32 cellular contexts compared by ENCODE assay signal in genomic region chr3:134952372-134952771, GRCh38.
"Had no signal": no experiment of that assay in that cellular context is flagged by ENCODE, and none has a peak within 500 bp of the region (broad histone marks: within the 10 kb centered on the region; RNA-seq: fewer than 3 reads in every experiment).

No MANE protein-coding gene starts in this region.

- ATAC-seq: activated CD4-positive, alpha-beta T cell treated with anti-CD3 and anti-CD28 coated beads for 36 hours; activated CD8-positive, alpha-beta memory T cell treated with anti-CD3 and anti-CD28 coated beads, Interleukin-2, amount 10 ng/mL, durations not matched to agents 7 days and 5 days; activated CD8-positive, alpha-beta T cell treated with anti-CD3 and anti-CD28 coated beads, Interleukin-2, amount 10 ng/mL, durations not matched to agents 7 days and 5 days had no signal

- H3K9me3 ChIP-seq: ascending aorta had no signal

- H3K27ac Mint-ChIP-seq: activated B cell treated with CpG ODN at 0.5 μM for 24 hours; activated CD4-positive, alpha-beta memory T cell treated with anti-CD3 and anti-CD28 coated beads, Interleukin-2, amount 10 ng/mL, durations not matched to agents 7 days and 5 days; activated CD4-positive, alpha-beta T cell treated with anti-CD3 and anti-CD28 coated beads for 36 hours; activated CD4-positive, alpha-beta T cell treated with anti-CD3 and anti-CD28 coated beads, Interleukin-2, amount 10 ng/mL, durations not matched to agents 7 days and 5 days; activated CD8-positive, alpha-beta memory T cell treated with anti-CD3 and anti-CD28 coated beads, Interleukin-2, amount 10 ng/mL, durations not matched to agents 7 days and 5 days; activated CD8-positive, alpha-beta T cell treated with anti-CD3 and anti-CD28 coated beads, Interleukin-2, amount 10 ng/mL, durations not matched to agents 7 days and 5 days; activated naive CD4-positive, alpha-beta T cell treated with anti-CD3 and anti-CD28 coated beads, Interleukin-2, amount 10 ng/mL, durations not matched to agents 7 days and 5 days; activated naive CD4-positive, alpha-beta T cell treated with anti-CD3 and anti-CD28 coated beads, Interleukin-2, amount 50 U/mL, for 24 hours; activated naive CD8-positive, alpha-beta T cell treated with anti-CD3 and anti-CD28 coated beads for 36 hours; activated T-cell treated with anti-CD3 and anti-CD28 coated beads, Interleukin-2, amount 50 U/mL, for 24 hours; activated T-helper 2 cell treated with anti-CD3 and anti-CD28 coated beads, Interferon-gamma antibody, Interleukin-2, Interleukin-4, amounts not matched to agents 10 μg/mL and 5 μg/mL and 100 μg/mL, durations not matched to agents 14 hours and 24 hours and 36 hours; T-helper 1 cell treated with Interleukin-12 subunit alpha and Interleukin-12 subunit beta and Interleukin-4 antibody, amounts not matched to agents 30 μg/mL and 1 μg/mL, for 36 hours; T-helper 2 cell treated with Interferon-gamma antibody and Interleukin-4, amounts not matched to agents 5 μg/mL and 100 μg/mL, for 36 hours had no signal

- H3K27ac ChIP-seq: adrenal gland, ascending aorta, cardiac muscle cell, VCaP had no signal

- DNase-seq: activated B cell treated with CpG ODN at 0.5 μM for 24 hours; activated CD4-positive, alpha-beta memory T cell treated with anti-CD3 and anti-CD28 coated beads, Interleukin-2, amount 10 ng/mL, durations not matched to agents 7 days and 5 days; activated CD4-positive, alpha-beta T cell treated with anti-CD3 and anti-CD28 coated beads for 36 hours; activated CD4-positive, alpha-beta T cell treated with anti-CD3 and anti-CD28 coated beads for 48 hours; activated CD4-positive, alpha-beta T cell treated with anti-CD3 and anti-CD28 coated beads, Interleukin-2, amount 10 ng/mL, durations not matched to agents 7 days and 5 days; activated CD4-positive, alpha-beta T cell treated with anti-CD3 and anti-CD28 coated beads, Interleukin-2, amount 50 U/mL, for 48 hours; activated CD4-positive, CD25-positive, alpha-beta regulatory T cell treated with anti-CD3 and anti-CD28 coated beads, Interleukin-2, amount 50 U/mL, for 72 hours; activated CD8-positive, alpha-beta memory T cell treated with anti-CD3 and anti-CD28 coated beads for 24 hours; activated CD8-positive, alpha-beta memory T cell treated with anti-CD3 and anti-CD28 coated beads, Interleukin-2, amount 10 ng/mL, durations not matched to agents 7 days and 5 days; activated CD8-positive, alpha-beta memory T cell treated with anti-CD3 and anti-CD28 coated beads, Interleukin-2, amount 50 U/mL, for 48 hours; activated CD8-positive, alpha-beta T cell treated with anti-CD3 and anti-CD28 coated beads, Interleukin-2, amount 10 ng/mL, durations not matched to agents 7 days and 5 days; activated effector memory CD4-positive, alpha-beta T cell treated with Interleukin-2 at 50 U/mL for 16 hours; activated gamma-delta T cell; activated naive CD4-positive, alpha-beta T cell treated with anti-CD3 and anti-CD28 coated beads, Interleukin-2, amount 10 ng/mL, durations not matched to agents 7 days and 5 days; activated naive CD4-positive, alpha-beta T cell treated with Interleukin-2 at 50 U/mL for 16 hours; activated naive CD8-positive, alpha-beta T cell treated with anti-CD3 and anti-CD28 coated beads for 36 hours; activated T-cell treated with anti-CD3 and anti-CD28 coated beads, Interleukin-2, amount 50 U/mL, for 24 hours; activated T-cell treated with anti-CD3 and anti-CD28 coated beads, Interleukin-2, amount 50 U/mL, for 48 hours; adrenal gland; amniotic stem cell; cerebellar nuclear complex; T-helper 1 cell; T-helper 2 cell; T-helper 9 cell had no signal

- H3K27me3 ChIP-seq: adrenal gland, ascending aorta, cardiac muscle cell had no signal

- H3K36me3 Mint-ChIP-seq: activated CD8-positive, alpha-beta memory T cell treated with anti-CD3 and anti-CD28 coated beads, Interleukin-2, amount 10 ng/mL, durations not matched to agents 7 days and 5 days; activated naive CD4-positive, alpha-beta T cell treated with anti-CD3 and anti-CD28 coated beads, Interleukin-2, amount 10 ng/mL, durations not matched to agents 7 days and 5 days; activated naive CD4-positive, alpha-beta T cell treated with anti-CD3 and anti-CD28 coated beads, Interleukin-2, amount 50 U/mL, for 24 hours; activated naive CD8-positive, alpha-beta T cell treated with anti-CD3 and anti-CD28 coated beads for 36 hours had no signal

- H3K9me3 Mint-ChIP-seq: activated CD4-positive, alpha-beta memory T cell treated with anti-CD3 and anti-CD28 coated beads, Interleukin-2, amount 10 ng/mL, durations not matched to agents 7 days and 5 days; activated CD4-positive, alpha-beta T cell treated with anti-CD3 and anti-CD28 coated beads, Interleukin-2, amount 10 ng/mL, durations not matched to agents 7 days and 5 days; activated naive CD4-positive, alpha-beta T cell treated with anti-CD3 and anti-CD28 coated beads, Interleukin-2, amount 10 ng/mL, durations not matched to agents 7 days and 5 days; activated naive CD4-positive, alpha-beta T cell treated with anti-CD3 and anti-CD28 coated beads, Interleukin-2, amount 50 U/mL, for 24 hours; activated naive CD8-positive, alpha-beta T cell treated with anti-CD3 and anti-CD28 coated beads for 36 hours; activated T-cell treated with anti-CD3 and anti-CD28 coated beads, Interleukin-2, amount 50 U/mL, for 24 hours; activated T-helper 2 cell treated with anti-CD3 and anti-CD28 coated beads, Interferon-gamma antibody, Interleukin-2, Interleukin-4, amounts not matched to agents 10 μg/mL and 5 μg/mL and 100 μg/mL, durations not matched to agents 14 hours and 24 hours and 36 hours; central memory CD8-positive, alpha-beta T cell; T-helper 1 cell treated with Interleukin-12 subunit alpha and Interleukin-12 subunit beta and Interleukin-4 antibody, amounts not matched to agents 30 μg/mL and 1 μg/mL, for 36 hours; T-helper 2 cell treated with Interferon-gamma antibody and Interleukin-4, amounts not matched to agents 5 μg/mL and 100 μg/mL, for 36 hours had no signal

- H3K4me1 ChIP-seq: adrenal gland, ascending aorta had no signal

- H3K36me3 ChIP-seq: adrenal gland, ascending aorta, cardiac muscle cell had no signal

- H3K4me3 ChIP-seq: adrenal gland, ascending aorta, cardiac muscle cell had no signal
